8 cellular contexts compared by ENCODE assay signal in the genomic region with DNA sequence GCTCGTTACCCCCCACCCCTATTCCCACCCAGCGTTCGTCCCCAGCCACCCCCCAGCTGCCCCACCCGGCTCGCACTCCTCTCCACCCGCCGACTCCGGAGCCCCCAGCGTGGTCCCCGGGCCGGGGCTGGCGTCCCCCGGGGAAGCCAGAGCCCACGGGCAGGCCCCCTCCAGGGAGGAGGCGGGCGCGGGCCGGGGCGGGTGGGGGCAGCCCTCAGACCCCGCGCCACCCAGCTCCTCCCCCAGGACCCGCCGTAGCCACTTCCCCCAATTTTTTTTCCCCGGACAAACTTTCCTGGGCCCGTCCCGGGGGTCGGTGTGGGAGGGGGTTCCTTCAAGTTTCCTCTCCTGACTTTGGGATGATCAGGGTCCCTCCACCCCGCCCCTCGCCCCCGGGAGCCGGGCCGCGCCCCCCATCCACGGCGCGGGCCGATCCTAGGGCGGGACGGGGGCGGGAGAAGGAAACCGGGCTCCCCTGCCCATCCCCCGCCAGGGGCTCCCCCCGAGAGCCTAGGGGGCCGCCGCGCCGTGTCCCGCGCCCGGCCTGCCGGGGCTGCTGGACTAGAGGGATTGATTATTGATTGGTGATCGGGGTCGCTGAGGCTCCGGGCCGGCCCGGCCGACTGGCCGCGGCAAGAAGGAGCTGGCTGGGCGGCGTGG. TPM values are rescaled to one million over a fixed set of nuclear protein-coding genes. Genes with fewer than 3 reads are reported as not detected.
DNase-seq lines count a peak whose midpoint lies in the region; ATAC-seq, FAIRE-seq and TF ChIP-seq lines count a peak whose summit lies in the region.

No MANE protein-coding gene starts in this region.

- no peaks in the 10 kb centered on the region for H3K27me3 ChIP-seq in lung (ENCODE audit: control insufficient read depth, insufficient read depth)

- peak overlapping the region; percentile 86 for H3K4me3 ChIP-seq in lung

- peak overlapping the region; percentile 69 to 87 for H3K27ac ChIP-seq in lung (ENCODE audit: low read depth in 1 of 2, low read length in 1 of 2)

- 0 to 1% methylated on average over 48 to 61 of the region's 61 CpGs for WGBS in lung, 2 donors

- H3K9me3 ChIP-seq in lung (ENCODE audit: control insufficient read depth in 2 of 2, insufficient read depth in 1 of 2, low read length in 1 of 2), result peaks cover 0 to 4% of the 10 kb centered on the region in 2 donors

- no peak overlapping the region for H3K27ac Mint-ChIP-seq in activated naive CD4-positive, alpha-beta T cell treated with anti-CD3 and anti-CD28 coated beads, Interleukin-2, amount 10 ng/mL, durations not matched to agents 7 days and 5 days
- no peak overlapping the region for H3K27ac Mint-ChIP-seq in chondrocyte (ENCODE audit: unreplicated experiment)

- no peak for TF ChIP-seq CTCF in chondrocyte (IDR thresholded peaks at IDR 0.05)
- TF ChIP-seq CTCF in lung (IDR thresholded peaks at IDR 0.05; ENCODE audit: control extremely low read depth, extremely low read depth), result no peak

- peaks cover 0 to 12% of the 10 kb centered on the region in 2 donors for H3K4me1 ChIP-seq in lung (ENCODE audit: control insufficient read depth in 2 of 2, insufficient read depth in 2 of 2, low read length in 2 of 2)

- DNase-seq in activated naive CD4-positive, alpha-beta T cell treated with anti-CD3 and anti-CD28 coated beads, Interleukin-2, amount 10 ng/mL, durations not matched to agents 7 days and 5 days, result no peak
- DNase-seq in activated naive CD4-positive, alpha-beta T cell treated with anti-CD3 and anti-CD28 coated beads, Interleukin-2, amount 50 U/mL, for 16 hours, result no peak
- DNase-seq in chondrocyte (ENCODE audit: low spot score) (no peak), lung (ENCODE audit: low spot score) (no peak), urothelium cell line (ENCODE audit: low spot score) (peak; percentile 73), mucosa of gallbladder (ENCODE audit: low spot score) (no peak)
- no peak for DNase-seq in stimulated activated CD4-positive, alpha-beta T cell treated with anti-CD3 and anti-CD28 coated beads, Interleukin-4, amount 100 ng/mL, for 24 hours
- DNase-seq in stimulated activated CD4-positive, alpha-beta T cell treated with anti-CD3 and anti-CD28 coated beads, Interleukin-1b, Interleukin-23, amount 100 ng/mL, for 48 hours, result no peak

- no peaks in the 10 kb centered on the region for H3K9me3 Mint-ChIP-seq in activated naive CD4-positive, alpha-beta T cell treated with anti-CD3 and anti-CD28 coated beads, Interleukin-2, amount 10 ng/mL, durations not matched to agents 7 days and 5 days
- H3K9me3 Mint-ChIP-seq in chondrocyte (ENCODE audit: low read depth), result no peaks in the 10 kb centered on the region

- FAIRE-seq in urothelium cell line (lab: Jason Lieb, UNC), result no peak

- no peak for ATAC-seq in lung (ENCODE audit: insufficient read depth, low FRiP score)

- H3K4me1 Mint-ChIP-seq in activated naive CD4-positive, alpha-beta T cell treated with anti-CD3 and anti-CD28 coated beads, Interleukin-2, amount 10 ng/mL, durations not matched to agents 7 days and 5 days, result peaks cover 34% of the 10 kb centered on the region
- peaks cover 40% of the 10 kb centered on the region for H3K4me1 Mint-ChIP-seq in chondrocyte (ENCODE audit: low read depth)

- peaks cover 94% of the 10 kb centered on the region for H3K27me3 Mint-ChIP-seq in activated naive CD4-positive, alpha-beta T cell treated with anti-CD3 and anti-CD28 coated beads, Interleukin-2, amount 10 ng/mL, durations not matched to agents 7 days and 5 days
- peaks cover 27% of the 10 kb centered on the region for H3K27me3 Mint-ChIP-seq in chondrocyte (ENCODE audit: low read depth)

- peaks cover 2% of the 10 kb centered on the region for H3K36me3 Mint-ChIP-seq in activated naive CD4-positive, alpha-beta T cell treated with anti-CD3 and anti-CD28 coated beads, Interleukin-2, amount 10 ng/mL, durations not matched to agents 7 days and 5 days
- no peaks in the 10 kb centered on the region for H3K36me3 Mint-ChIP-seq in chondrocyte (ENCODE audit: low read depth)

- H3K36me3 ChIP-seq in lung (ENCODE audit: control insufficient read depth in 2 of 2, insufficient read depth in 2 of 2, low read length in 2 of 2), result no peaks in the 10 kb centered on the region

- CTCF ChIA-PET in activated naive CD4-positive, alpha-beta T cell treated with anti-CD3 and anti-CD28 coated beads, Interleukin-2, amount 10 ng/mL, durations not matched to agents 7 days and 5 days (lab: Charles Lee), result interaction anchor here (0.6 kb wide), 1 partner anchor 183 kb away, joined by 4 read pairs; no protein-coding TSS in a partner anchor

- peak overlapping the region; percentile 56 for H3K4me3 Mint-ChIP-seq in activated naive CD4-positive, alpha-beta T cell treated with anti-CD3 and anti-CD28 coated beads, Interleukin-2, amount 10 ng/mL, durations not matched to agents 7 days and 5 days
- peak overlapping the region; percentile 67 for H3K4me3 Mint-ChIP-seq in chondrocyte (ENCODE audit: unreplicated experiment)

RNA-seq across cellular contexts. Expression of gene TSHZ3, which starts 0.9 kb away (rescaled TPM):
- total RNA-seq in chondrocyte (15.3 to 23.3 TPM (median 17.0 TPM) in 3 replicates), lung (10 to 100 TPM in 1 of 2 donors, 1 to 10 TPM in 1; 9.4 to 12.9 TPM), mucosa of gallbladder (16.5 TPM)
- 1 to 10 TPM; 1.9 to 4.6 TPM for polyA plus RNA-seq in lung
